Comparison of ENCODE assay signal across 8 cellular contexts in genomic region chr19:19342086-19343015, GRCh38. TPM values are rescaled to one million over a fixed set of nuclear protein-coding genes. Genes with fewer than 3 reads are reported as not detected.
A peak's percentile ranks its signal among the peaks of the same experiment; 100 is the strongest.
DNase-seq lines count a peak whose midpoint lies in the region; ATAC-seq and TF ChIP-seq lines count a peak whose summit lies in the region.

No MANE protein-coding gene starts in this region.

- no peaks in the 10 kb centered on the region for H3K4me1 ChIP-seq in lower lobe of right lung

- H3K4me3 ChIP-seq in choroid plexus epithelial cell (ENCODE audit: low read depth, low read length) (no peak overlapping the region), lower lobe of right lung (no peak overlapping the region)

- DNase-seq in C1 segment of cervical spinal cord (lab: John Stamatoyannopoulos, UW) (peak in 8 of 14 donors; percentile 3 to 32 (median 20)), HCEC 1CT (peak; percentile 40), NOMO-1 treated with DMSO at 0.1 percent for 48 hours (lab: John Stamatoyannopoulos, UW; ENCODE audit: unreplicated experiment) (peak; percentile 7), choroid plexus epithelial cell (ENCODE audit: low read depth) (peak; percentile 75), lower lobe of right lung (peak; percentile 73)

- intact Hi-C loops in lower lobe of right lung (cut with DNase I), result no loop called here

- TF ChIP-seq CTCF in choroid plexus epithelial cell (conservative IDR thresholded peaks at IDR 0.05; ENCODE audit: low read depth, low read length) (peak; percentile 92), lower lobe of right lung (IDR thresholded peaks at IDR 0.05) (peak; percentile 71)

- H3K36me3 ChIP-seq in lower lobe of right lung, result peaks cover 100% of the 10 kb centered on the region

- H3K27me3 ChIP-seq in lower lobe of right lung (ENCODE audit: low read depth), result no peaks in the 10 kb centered on the region

- no peak overlapping the region for H3K27ac ChIP-seq in lower lobe of right lung

- H3K9me3 ChIP-seq in lower lobe of right lung, result no peaks in the 10 kb centered on the region

- ATAC-seq in lower lobe of right lung (peak; percentile 79 to 81), GM18519 (IDR thresholded peaks at IDR 0.05; ENCODE audit: low FRiP score, unreplicated experiment) (no peak), GM21528 (IDR thresholded peaks at IDR 0.05; ENCODE audit: low FRiP score, unreplicated experiment) (no peak), HG03039 (IDR thresholded peaks at IDR 0.05; ENCODE audit: unreplicated experiment) (no peak)

RNA-seq across cellular contexts. Expression of gene MAU2, which starts 21.7 kb away (rescaled TPM):
- 69.7 TPM for total RNA-seq in lower lobe of right lung

RNA-seq across cellular contexts. Expression of gene SUGP1, which starts 22.0 kb away (rescaled TPM):
- total RNA-seq in lower lobe of right lung, result 41.4 TPM

Comparison
In these comparisons a context has a peak if more than half of its experiments do, and no peak if none do; other contexts are left out.
1. DNase-seq: peak in every context shown above with its lines; median percentile 75 in choroid plexus epithelial cell; 73 in lower lobe of right lung; 40 in HCEC 1CT; 20 in C1 segment of cervical spinal cord; 7 in NOMO-1 treated with DMSO at 0.1 percent for 48 hours.
2. ATAC-seq: peak in lower lobe of right lung (2 of 2); none in GM18519 (single experiment), GM21528 (single experiment) and HG03039 (single experiment).